Comparison of ENCODE assay signal across 24 cellular contexts in the genomic region with DNA sequence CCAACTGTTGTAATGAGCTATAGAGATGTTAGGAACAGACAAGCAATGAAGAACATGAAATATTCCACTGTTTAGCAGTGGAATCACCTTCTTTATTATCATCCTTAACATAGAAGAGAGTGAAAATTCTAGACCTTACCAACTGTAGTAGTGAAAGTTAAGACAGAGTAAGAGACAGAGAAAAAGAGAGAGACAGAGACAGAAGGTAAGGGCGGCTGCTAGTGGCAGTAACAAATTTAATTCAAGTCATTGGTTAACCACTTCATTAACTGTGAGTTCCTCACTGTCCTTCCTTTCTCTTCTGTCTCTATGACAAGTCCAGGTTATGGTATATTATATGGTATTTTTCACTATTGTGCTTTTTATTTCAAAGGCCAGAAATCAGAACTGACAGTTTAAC.
DNase-seq lines count a peak whose midpoint lies in the region; ATAC-seq and TF ChIP-seq lines count a peak whose summit lies in the region.
"Had no signal": no experiment of that assay in that cellular context is flagged by ENCODE, and none has a peak within 500 bp of the region (broad histone marks: within the 10 kb centered on the region; RNA-seq: fewer than 3 reads in every experiment).

No MANE protein-coding gene starts in this region.

- H3K4me3 ChIP-seq in heart left ventricle = peak overlapping the region in 7 of 12 donors; percentile 30 to 54 (median 39)
- peak overlapping the region in 1 of 2 donors; percentile 35 for H3K4me3 ChIP-seq in right atrium auricular region
- H3K4me3 ChIP-seq in prostate gland = peak overlapping the region; percentile 5 to 32
- H3K4me3 ChIP-seq: A549, colonic mucosa, K562, mucosa of descending colon, ovary, SJSA1 had no signal

- no peak overlapping the region for H3K27ac Mint-ChIP-seq in activated naive CD8-positive, alpha-beta T cell treated with anti-CD3 and anti-CD28 coated beads, Interleukin-2, amount 50 U/mL, for 24 hours
- H3K27ac Mint-ChIP-seq: activated T-helper 17 cell treated with anti-CD3 and anti-CD28 coated beads, Interleukin-2, amount 50 U/mL, for 72 hours; CD4-positive, alpha-beta T cell; natural killer cell treated with Interleukin-12 subunit alpha and Interleukin-12 subunit beta and Interleukin-15 and Interleukin-18, amount 100 ng/mL, for 72 hours; stimulated activated effector memory CD8-positive, alpha-beta T cell treated with anti-CD3 and anti-CD28 coated beads, Interleukin-12 subunit alpha, Interleukin-12 subunit beta, amount 100 ng/mL, for 72 hours had no signal

- H3K27ac ChIP-seq in heart left ventricle (peak overlapping the region; percentile 9 to 80 (median 64)), right atrium auricular region (peak overlapping the region; percentile 35 to 65), prostate gland (peak overlapping the region; percentile 59 to 70)
- H3K27ac ChIP-seq: A549, colonic mucosa, ovary, SJSA1 had no signal

- H3K27me3 ChIP-seq in heart left ventricle (no peaks in the 10 kb centered on the region), right atrium auricular region (no peaks in the 10 kb centered on the region), prostate gland (replicated peaks; ENCODE audit: insufficient read depth) (no peaks in the 10 kb centered on the region)
- H3K27me3 ChIP-seq: colonic mucosa, ovary, SJSA1 had no signal

- ATAC-seq in heart left ventricle (peak in 3 of 4 donors; percentile 17 to 57 (median 50)), HG03457 (IDR thresholded peaks at IDR 0.05; ENCODE audit: unreplicated experiment) (no peak)
- ATAC-seq in activated naive CD8-positive, alpha-beta T cell treated with anti-CD3 and anti-CD28 coated beads, Interleukin-2, amount 50 U/mL, for 24 hours = no peak
- ATAC-seq: activated T-helper 17 cell treated with anti-CD3 and anti-CD28 coated beads, Interleukin-2, amount 50 U/mL, for 72 hours; K562; natural killer cell treated with Interleukin-12 subunit alpha and Interleukin-12 subunit beta and Interleukin-15 and Interleukin-18, amount 100 ng/mL, for 72 hours; stimulated activated effector memory CD8-positive, alpha-beta T cell treated with anti-CD3 and anti-CD28 coated beads, Interleukin-12 subunit alpha, Interleukin-12 subunit beta, amount 100 ng/mL, for 72 hours had no signal

- TF ChIP-seq CTCF in heart left ventricle (IDR thresholded peaks at IDR 0.05) (no peak), right atrium auricular region (IDR thresholded peaks at IDR 0.05) (no peak), prostate gland (IDR thresholded peaks at IDR 0.05) (no peak)

- intact Hi-C loops in heart left ventricle (cut with DNase I) (loop anchor here in 1 of 10 donors (10.0 kb wide), 1 partner anchor 264 kb away; no protein-coding TSS in a partner anchor), cardiac septum (cut with DNase I) (loop anchor here (5.0 kb wide), 1 partner anchor 327 kb away; no protein-coding TSS in a partner anchor), prostate gland (cut with DNase I) (no loop called here)

- H3K36me3 ChIP-seq in heart left ventricle (no peaks in the 10 kb centered on the region), right atrium auricular region (no peaks in the 10 kb centered on the region), prostate gland (no peaks in the 10 kb centered on the region)
- H3K36me3 ChIP-seq: colonic mucosa, ovary, SJSA1 had no signal

- 33 to 42% (median 39%) methylated on average over 1 of the region's 1 CpG for WGBS in heart left ventricle, 4 donors
- 41% methylated on average over 1 of the region's 1 CpG for WGBS in prostate gland

- H3K36me3 Mint-ChIP-seq in activated naive CD8-positive, alpha-beta T cell treated with anti-CD3 and anti-CD28 coated beads, Interleukin-2, amount 50 U/mL, for 24 hours (ENCODE audit: low read depth) = no peaks in the 10 kb centered on the region
- H3K36me3 Mint-ChIP-seq: natural killer cell treated with Interleukin-12 subunit alpha and Interleukin-12 subunit beta and Interleukin-15 and Interleukin-18, amount 100 ng/mL, for 72 hours; stimulated activated effector memory CD8-positive, alpha-beta T cell treated with anti-CD3 and anti-CD28 coated beads, Interleukin-12 subunit alpha, Interleukin-12 subunit beta, amount 100 ng/mL, for 72 hours had no signal

- H3K27me3 Mint-ChIP-seq in activated naive CD8-positive, alpha-beta T cell treated with anti-CD3 and anti-CD28 coated beads, Interleukin-2, amount 50 U/mL, for 24 hours = no peaks in the 10 kb centered on the region
- H3K27me3 Mint-ChIP-seq: activated T-helper 17 cell treated with anti-CD3 and anti-CD28 coated beads, Interleukin-2, amount 50 U/mL, for 72 hours; CD4-positive, alpha-beta T cell; natural killer cell treated with Interleukin-12 subunit alpha and Interleukin-12 subunit beta and Interleukin-15 and Interleukin-18, amount 100 ng/mL, for 72 hours had no signal

- H3K4me1 ChIP-seq in heart left ventricle = peaks cover 0 to 10% (median 0%) of the 10 kb centered on the region in 12 donors
- no peaks in the 10 kb centered on the region for H3K4me1 ChIP-seq in right atrium auricular region
- H3K4me1 ChIP-seq in prostate gland (replicated peaks) = no peaks in the 10 kb centered on the region
- H3K4me1 ChIP-seq: A549, colonic mucosa, SJSA1 had no signal

- no peak for TF ChIP-seq POLR2A in heart left ventricle (IDR thresholded peaks at IDR 0.05)
- TF ChIP-seq POLR2A in prostate gland (IDR thresholded peaks at IDR 0.05) = no peak

- no peaks in the 10 kb centered on the region for H3K9me3 Mint-ChIP-seq in activated naive CD8-positive, alpha-beta T cell treated with anti-CD3 and anti-CD28 coated beads, Interleukin-2, amount 50 U/mL, for 24 hours
- H3K9me3 Mint-ChIP-seq: activated T-helper 17 cell treated with anti-CD3 and anti-CD28 coated beads, Interleukin-2, amount 50 U/mL, for 72 hours; CD4-positive, alpha-beta T cell had no signal

- H3K4me1 Mint-ChIP-seq in activated naive CD8-positive, alpha-beta T cell treated with anti-CD3 and anti-CD28 coated beads, Interleukin-2, amount 50 U/mL, for 24 hours = no peaks in the 10 kb centered on the region
- H3K4me1 Mint-ChIP-seq: activated T-helper 17 cell treated with anti-CD3 and anti-CD28 coated beads, Interleukin-2, amount 50 U/mL, for 72 hours; stimulated activated effector memory CD8-positive, alpha-beta T cell treated with anti-CD3 and anti-CD28 coated beads, Interleukin-12 subunit alpha, Interleukin-12 subunit beta, amount 100 ng/mL, for 72 hours had no signal

- DNase-seq in heart left ventricle = no peak
- DNase-seq in cardiac septum (ENCODE audit: low spot score) = no peak
- no peak for DNase-seq in right atrium auricular region (ENCODE audit: low spot score)
- DNase-seq in prostate gland (ENCODE audit: low spot score) = no peak
- no peak for DNase-seq in NK-92 (lab: John Stamatoyannopoulos, UW; ENCODE audit: unreplicated experiment)
- no peak for DNase-seq in Ammon's horn (ENCODE audit: low spot score)
- no peak for DNase-seq in activated naive CD8-positive, alpha-beta T cell treated with anti-CD3 and anti-CD28 coated beads, Interleukin-2, amount 50 U/mL, for 24 hours
- DNase-seq: activated CD4-positive, alpha-beta T cell treated with anti-CD3 and anti-CD28 coated beads for 4 hours; activated naive CD4-positive, alpha-beta T cell treated with anti-CD3 and anti-CD28 coated beads, Interleukin-2, amount 50 U/mL, for 16 hours; CD4-positive, alpha-beta T cell; colonic mucosa; effector memory CD4-positive, alpha-beta T cell; GOT3; mucosa of descending colon; NCI-H1694 treated with DMSO at 0.1 percent for 48 hours; ovary; T-helper 9 cell had no signal

- H3K4me3 Mint-ChIP-seq in activated naive CD8-positive, alpha-beta T cell treated with anti-CD3 and anti-CD28 coated beads, Interleukin-2, amount 50 U/mL, for 24 hours = no peak overlapping the region
- H3K4me3 Mint-ChIP-seq: activated T-helper 17 cell treated with anti-CD3 and anti-CD28 coated beads, Interleukin-2, amount 50 U/mL, for 72 hours; CD4-positive, alpha-beta T cell; natural killer cell treated with Interleukin-12 subunit alpha and Interleukin-12 subunit beta and Interleukin-15 and Interleukin-18, amount 100 ng/mL, for 72 hours; stimulated activated effector memory CD8-positive, alpha-beta T cell treated with anti-CD3 and anti-CD28 coated beads, Interleukin-12 subunit alpha, Interleukin-12 subunit beta, amount 100 ng/mL, for 72 hours had no signal

- H3K9me3 ChIP-seq in heart left ventricle = no peaks in the 10 kb centered on the region
- H3K9me3 ChIP-seq in right atrium auricular region = no peaks in the 10 kb centered on the region
- H3K9me3 ChIP-seq in prostate gland = no peaks in the 10 kb centered on the region
- H3K9me3 ChIP-seq: A549, colonic mucosa, mucosa of descending colon, ovary, SJSA1 had no signal

Comparison
In these comparisons a context has a peak if more than half of its experiments do, and no peak if none do; other contexts are left out.
1. ATAC-seq: peak in heart left ventricle (3 of 4); none in HG03457 (single experiment) and activated naive CD8-positive, alpha-beta T cell treated with anti-CD3 and anti-CD28 coated beads, Interleukin-2, amount 50 U/mL, for 24 hours (single experiment).
2. Peak in every context shown above with its lines, with median percentiles within 50 percentile points of each other: H3K27ac ChIP-seq.